In genomic region chr5:67548520-67549262, GRCh38 we compare ENCODE assay signal across 22 cellular contexts.
DNase-seq lines count a peak whose midpoint lies in the region; ATAC-seq and TF ChIP-seq lines count a peak whose summit lies in the region.
"Had no signal": no experiment of that assay in that cellular context is flagged by ENCODE, and none has a peak within 500 bp of the region (broad histone marks: within the 10 kb centered on the region; RNA-seq: fewer than 3 reads in every experiment).

No MANE protein-coding gene starts in this region.

- intact Hi-C loops in activated naive CD4-positive, alpha-beta T cell treated with anti-CD3 and anti-CD28 coated beads for 36 hours (cut with micrococcal nuclease): loop anchor here (5.0 kb wide), 1 partner anchor 36 kb away; no protein-coding TSS in a partner anchor
- intact Hi-C loops in right lobe of liver (cut with DNase I): no loop called here

- ATAC-seq in activated naive CD4-positive, alpha-beta T cell treated with anti-CD3 and anti-CD28 coated beads, Interleukin-2, amount 50 U/mL, for 72 hours: no peak
- no peak for ATAC-seq in central memory CD8-positive, alpha-beta T cell (replicated peaks; ENCODE audit: extremely low read depth, poor library complexity, severe bottlenecking)
- peak; percentile 73 to 82 (median 78) for ATAC-seq in right lobe of liver
- no peak for ATAC-seq in esophagus mucosa
- ATAC-seq: stimulated activated naive CD8-positive, alpha-beta T cell treated with anti-CD3 and anti-CD28 coated beads, Interleukin-15, amount 100 ng/mL, for 72 hours had no signal

- no peak for TF ChIP-seq POLR2A in right lobe of liver (IDR thresholded peaks at IDR 0.05)
- no peak for TF ChIP-seq POLR2A in tibial nerve (IDR thresholded peaks at IDR 0.05)

- WGBS in right lobe of liver (ENCODE audit: insufficient coverage, low coverage, low lambda C conversion rate, missing lambda C conversion rate): 24% methylated on average over 8 of the region's 8 CpGs
- WGBS in tibial nerve, 2 donors: 76 to 79% methylated on average over 8 of the region's 8 CpGs

- peak overlapping the region; percentile 63 to 91 (median 69) for H3K27ac ChIP-seq in right lobe of liver
- H3K27ac ChIP-seq in tibial nerve: peak overlapping the region in 3 of 4 donors; percentile 9 to 48 (median 20)
- H3K27ac ChIP-seq in RWPE1: no peak overlapping the region

- H3K9me3 ChIP-seq in right lobe of liver (no peaks in the 10 kb centered on the region), tibial nerve (no peaks in the 10 kb centered on the region)

- no peaks in the 10 kb centered on the region for H3K27me3 Mint-ChIP-seq in activated naive CD4-positive, alpha-beta T cell treated with anti-CD3 and anti-CD28 coated beads for 36 hours (ENCODE audit: low read depth)
- H3K27me3 Mint-ChIP-seq in central memory CD8-positive, alpha-beta T cell: no peaks in the 10 kb centered on the region
- H3K27me3 Mint-ChIP-seq: activated B cell treated with CpG ODN at 0.5 μM for 24 hours; activated naive CD4-positive, alpha-beta T cell treated with anti-CD3 and anti-CD28 coated beads, Interleukin-2, amount 10 ng/mL, durations not matched to agents 7 days and 5 days; stimulated activated naive CD8-positive, alpha-beta T cell treated with anti-CD3 and anti-CD28 coated beads, Interleukin-15, amount 100 ng/mL, for 72 hours had no signal

- no peaks in the 10 kb centered on the region for H3K36me3 Mint-ChIP-seq in activated naive CD4-positive, alpha-beta T cell treated with anti-CD3 and anti-CD28 coated beads for 36 hours (ENCODE audit: low read depth)
- no peaks in the 10 kb centered on the region for H3K36me3 Mint-ChIP-seq in activated naive CD4-positive, alpha-beta T cell treated with anti-CD3 and anti-CD28 coated beads, Interleukin-2, amount 50 U/mL, for 72 hours
- H3K36me3 Mint-ChIP-seq in central memory CD8-positive, alpha-beta T cell (ENCODE audit: insufficient read depth): no peaks in the 10 kb centered on the region
- H3K36me3 Mint-ChIP-seq: activated naive CD4-positive, alpha-beta T cell treated with anti-CD3 and anti-CD28 coated beads, Interleukin-2, amount 10 ng/mL, durations not matched to agents 7 days and 5 days; brain had no signal

- no peak for TF ChIP-seq EP300 in tibial nerve (IDR thresholded peaks at IDR 0.05)

- no peaks in the 10 kb centered on the region for H3K27me3 ChIP-seq in right lobe of liver
- no peaks in the 10 kb centered on the region for H3K27me3 ChIP-seq in tibial nerve

- H3K4me3 Mint-ChIP-seq in activated naive CD4-positive, alpha-beta T cell treated with anti-CD3 and anti-CD28 coated beads for 36 hours: peak overlapping the region; percentile 30
- H3K4me3 Mint-ChIP-seq in central memory CD8-positive, alpha-beta T cell: peak overlapping the region; percentile 43
- H3K4me3 Mint-ChIP-seq: activated B cell treated with CpG ODN at 0.5 μM for 24 hours; activated naive CD4-positive, alpha-beta T cell treated with anti-CD3 and anti-CD28 coated beads, Interleukin-2, amount 10 ng/mL, durations not matched to agents 7 days and 5 days; brain; neural crest cell had no signal

- no peak for TF ChIP-seq CTCF in right lobe of liver (IDR thresholded peaks at IDR 0.05)
- no peak for TF ChIP-seq CTCF in tibial nerve (IDR thresholded peaks at IDR 0.05)
- no peak for TF ChIP-seq CTCF in RWPE1 (conservative IDR thresholded peaks at IDR 0.05; ENCODE audit: low read depth)

- POLR2A ChIA-PET in RWPE1 (lab: Yijun Ruan, JAX; ENCODE audit: low non-redundant PET): no interaction called here

- peaks cover 0 to 26% (median 12%) of the 10 kb centered on the region in 4 donors for H3K4me1 ChIP-seq in right lobe of liver
- H3K4me1 ChIP-seq in tibial nerve: peaks cover 0 to 43% (median 8%) of the 10 kb centered on the region in 4 donors

- no peaks in the 10 kb centered on the region for H3K9me3 Mint-ChIP-seq in activated naive CD4-positive, alpha-beta T cell treated with anti-CD3 and anti-CD28 coated beads for 36 hours
- no peaks in the 10 kb centered on the region for H3K9me3 Mint-ChIP-seq in activated naive CD4-positive, alpha-beta T cell treated with anti-CD3 and anti-CD28 coated beads, Interleukin-2, amount 50 U/mL, for 72 hours
- no peaks in the 10 kb centered on the region for H3K9me3 Mint-ChIP-seq in central memory CD8-positive, alpha-beta T cell
- H3K9me3 Mint-ChIP-seq: activated naive CD4-positive, alpha-beta T cell treated with anti-CD3 and anti-CD28 coated beads, Interleukin-2, amount 10 ng/mL, durations not matched to agents 7 days and 5 days; neural crest cell; stimulated activated naive CD8-positive, alpha-beta T cell treated with anti-CD3 and anti-CD28 coated beads, Interleukin-15, amount 100 ng/mL, for 72 hours had no signal

- H3K36me3 ChIP-seq in right lobe of liver (no peaks in the 10 kb centered on the region), tibial nerve (no peaks in the 10 kb centered on the region)

- CTCF ChIA-PET in activated naive CD4-positive, alpha-beta T cell treated with anti-CD3 and anti-CD28 coated beads for 36 hours (lab: Charles Lee): no interaction called here
- CTCF ChIA-PET in RWPE1 (lab: Yijun Ruan, JAX): interaction anchor here (0.6 kb wide), 3 partner anchors 25 to 115 kb away, joined by 3 to 4 read pairs (median 4); no protein-coding TSS in a partner anchor

- peaks cover 19% of the 10 kb centered on the region for H3K4me1 Mint-ChIP-seq in activated naive CD4-positive, alpha-beta T cell treated with anti-CD3 and anti-CD28 coated beads for 36 hours (ENCODE audit: low read depth)
- peaks cover 13% of the 10 kb centered on the region for H3K4me1 Mint-ChIP-seq in central memory CD8-positive, alpha-beta T cell

- H3K4me3 ChIP-seq in right lobe of liver: peak overlapping the region in 2 of 3 donors; percentile 24 to 36
- H3K4me3 ChIP-seq in tibial nerve: no peak overlapping the region
- H3K4me3 ChIP-seq: lung had no signal

- H3K27ac Mint-ChIP-seq in activated naive CD4-positive, alpha-beta T cell treated with anti-CD3 and anti-CD28 coated beads for 36 hours: no peak overlapping the region
- H3K27ac Mint-ChIP-seq in activated naive CD4-positive, alpha-beta T cell treated with anti-CD3 and anti-CD28 coated beads, Interleukin-2, amount 50 U/mL, for 72 hours: no peak overlapping the region
- H3K27ac Mint-ChIP-seq in central memory CD8-positive, alpha-beta T cell (ENCODE audit: low read depth): peak overlapping the region; percentile 20
- H3K27ac Mint-ChIP-seq: activated B cell treated with CpG ODN at 0.5 μM for 24 hours; activated naive CD4-positive, alpha-beta T cell treated with anti-CD3 and anti-CD28 coated beads, Interleukin-2, amount 10 ng/mL, durations not matched to agents 7 days and 5 days had no signal

- DNase-seq in activated naive CD4-positive, alpha-beta T cell treated with anti-CD3 and anti-CD28 coated beads for 36 hours: no peak
- DNase-seq in activated naive CD4-positive, alpha-beta T cell treated with anti-CD3 and anti-CD28 coated beads, Interleukin-2, amount 50 U/mL, for 72 hours (ENCODE audit: low spot score in 2 of 2): no peak
- no peak for DNase-seq in central memory CD8-positive, alpha-beta T cell (ENCODE audit: low spot score in 2 of 2)
- peak in 1 of 3 donors; percentile 47 for DNase-seq in right lobe of liver
- no peak for DNase-seq in tibial nerve (ENCODE audit: low spot score in 2 of 2)
- DNase-seq in RWPE1 (ENCODE audit: low spot score): no peak
- no peak for DNase-seq in NCI-H345 (lab: John Stamatoyannopoulos, UW)
- DNase-seq: activated B cell treated with CpG ODN at 0.5 μM for 24 hours; activated CD8-positive, alpha-beta memory T cell treated with anti-CD3 and anti-CD28 coated beads, Interleukin-2, amount 50 U/mL, for 4 hours; activated naive CD4-positive, alpha-beta T cell treated with anti-CD3 and anti-CD28 coated beads, Interleukin-2, amount 10 ng/mL, durations not matched to agents 7 days and 5 days; COR-L47; hippocampal formation; KBM-7; NCI-H1105; NCI-H2171 treated with DMSO at 0.1 percent for 48 hours; retina; SHP77; stimulated activated naive CD8-positive, alpha-beta T cell treated with anti-CD3 and anti-CD28 coated beads, Interleukin-15, amount 100 ng/mL, for 72 hours had no signal

Comparison
In these comparisons a context has a peak if more than half of its experiments do, and no peak if none do; other contexts are left out.
1. ATAC-seq: peak in right lobe of liver (4 of 4); none in activated naive CD4-positive, alpha-beta T cell treated with anti-CD3 and anti-CD28 coated beads, Interleukin-2, amount 50 U/mL, for 72 hours (0 of 2), central memory CD8-positive, alpha-beta T cell (single experiment) and esophagus mucosa (single experiment).
2. H3K4me3 ChIP-seq: peak in right lobe of liver (2 of 3); none in tibial nerve (0 of 4).